In genomic region chr5:160442824-160443431, GRCh38 we compare ENCODE assay signal across 17 cellular contexts. TPM values are rescaled to one million over a fixed set of nuclear protein-coding genes. Genes with fewer than 3 reads are reported as not detected.
DNase-seq lines count a peak whose midpoint lies in the region; ATAC-seq, FAIRE-seq and TF ChIP-seq lines count a peak whose summit lies in the region.
"Had no signal": no experiment of that assay in that cellular context is flagged by ENCODE, and none has a peak within 500 bp of the region (broad histone marks: within the 10 kb centered on the region; RNA-seq: fewer than 3 reads in every experiment).

No MANE protein-coding gene starts in this region.

- H3K27ac ChIP-seq in caudate nucleus (ENCODE audit: low read depth, low read length) = no peak overlapping the region
- H3K27ac ChIP-seq: BLaER1 treated with 17β-estradiol and CSF1 and Interleukin-3, amounts not matched to agents 10 nM and 100 nM; gastroesophageal sphincter; spleen had no signal

- no peaks in the 10 kb centered on the region for H3K27me3 ChIP-seq in bronchial epithelial cell (ENCODE audit: control insufficient read depth, insufficient read depth, low read length)
- H3K27me3 ChIP-seq: BLaER1 treated with 17β-estradiol and CSF1 and Interleukin-3, amounts not matched to agents 10 nM and 100 nM; gastroesophageal sphincter; spleen had no signal

- H3K36me3 ChIP-seq in bronchial epithelial cell (ENCODE audit: control insufficient read depth, insufficient read depth, low read length) = no peaks in the 10 kb centered on the region
- H3K36me3 ChIP-seq: BLaER1 treated with 17β-estradiol and CSF1 and Interleukin-3, amounts not matched to agents 10 nM and 100 nM; gastroesophageal sphincter; spleen had no signal

- no peak for TF ChIP-seq CTCF in bronchial epithelial cell (IDR thresholded peaks at IDR 0.05; ENCODE audit: insufficient read depth, low read length, severe bottlenecking)

- FAIRE-seq in GM18507 (lab: Jason Lieb, UNC) (peak; percentile 90), bronchial epithelial cell (lab: Jason Lieb, UNC) (peak; percentile 68), RCC 7860 (lab: Jason Lieb, UNC) (no peak)
- FAIRE-seq: islet of Langerhans had no signal

- DNase-seq in GM18507 (ENCODE audit: extremely low spot score, insufficient read length, low read depth) (no peak), bronchial epithelial cell (ENCODE audit: low read depth) (no peak), caudate nucleus (lab: John Stamatoyannopoulos, UW) (no peak), RCC 7860 (ENCODE audit: low spot score) (no peak), GDM1 (lab: John Stamatoyannopoulos, UW) (no peak)
- no peak for DNase-seq in activated CD4-positive, alpha-beta T cell treated with anti-CD3 and anti-CD28 coated beads for 1 hour
- DNase-seq: activated CD4-positive, alpha-beta T cell treated with anti-CD3 and anti-CD28 coated beads for 4 hours; effector memory CD8-positive, alpha-beta T cell; H7; NCI-H1105; NCI-H510A; spleen had no signal

- H3K4me3 ChIP-seq in bronchial epithelial cell (ENCODE audit: low read depth, low read length) = no peak overlapping the region
- H3K4me3 ChIP-seq: BLaER1 treated with 17β-estradiol and CSF1 and Interleukin-3, amounts not matched to agents 10 nM and 100 nM; gastroesophageal sphincter; spleen had no signal

- ATAC-seq in GM21360 (IDR thresholded peaks at IDR 0.05; ENCODE audit: unreplicated experiment) = peak; percentile 34
- peak; percentile 40 for ATAC-seq in HG03025 (IDR thresholded peaks at IDR 0.05; ENCODE audit: low FRiP score, unreplicated experiment)
- ATAC-seq: effector memory CD8-positive, alpha-beta T cell; gastroesophageal sphincter had no signal

RNA-seq across cellular contexts. Expression of gene PTTG1, which starts 21.3 kb away (rescaled TPM):
- total RNA-seq in bronchial epithelial cell = 36.9 and 44.4 TPM in 2 replicates

RNA-seq across cellular contexts. Expression of gene SLU7, which starts 24.0 kb away (rescaled TPM):
- 51.3 and 69.8 TPM in 2 replicates for total RNA-seq in bronchial epithelial cell

RNA-seq across cellular contexts. Expression of gene FAM200C, which starts 43.1 kb away (rescaled TPM):
- 1.1 and 3.2 TPM in 2 replicates for total RNA-seq in bronchial epithelial cell
